10 cellular contexts compared by ENCODE assay signal in the genomic region with DNA sequence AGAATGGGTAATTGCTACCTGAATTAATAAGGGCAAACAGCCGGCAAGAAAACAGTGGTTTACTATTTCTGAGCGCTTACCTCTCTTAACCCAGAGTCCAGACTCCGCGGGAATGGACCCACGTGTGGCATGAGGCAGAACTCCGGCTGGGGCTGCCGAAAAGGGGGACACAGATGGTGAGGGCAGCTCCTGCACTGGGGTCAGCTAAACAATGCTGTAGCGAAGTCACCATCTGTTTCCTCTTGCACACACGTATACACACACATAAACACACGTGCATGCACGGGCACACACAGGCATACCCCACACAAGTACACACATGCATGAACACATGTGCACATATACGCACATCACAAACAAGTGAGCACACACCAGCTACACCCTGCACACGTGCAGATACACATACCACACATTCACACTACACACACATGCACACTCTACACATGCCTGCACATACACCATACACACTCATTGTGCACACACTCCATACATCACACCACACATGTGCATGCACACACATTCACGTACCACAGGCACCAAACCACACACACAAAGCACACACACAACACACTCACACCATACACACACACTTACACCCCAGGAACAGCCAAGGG.
DNase-seq lines count a peak whose midpoint lies in the region; ATAC-seq and TF ChIP-seq lines count a peak whose summit lies in the region.
"Had no signal": no experiment of that assay in that cellular context is flagged by ENCODE, and none has a peak within 500 bp of the region (broad histone marks: within the 10 kb centered on the region; RNA-seq: fewer than 3 reads in every experiment).

No MANE protein-coding gene starts in this region.

- no peaks in the 10 kb centered on the region for H4K20me1 ChIP-seq in SU-DHL-6 (ENCODE audit: low read depth, low read length)

- H3K9me3 Mint-ChIP-seq in activated T-cell treated with anti-CD3 and anti-CD28 coated beads, Interleukin-2, amount 50 U/mL, for 72 hours = no peaks in the 10 kb centered on the region

- H2AFZ ChIP-seq in SU-DHL-6 (ENCODE audit: low read depth, low read length, severe bottlenecking) = no peak overlapping the region

- H3K27me3 Mint-ChIP-seq in activated T-cell treated with anti-CD3 and anti-CD28 coated beads, Interleukin-2, amount 50 U/mL, for 72 hours (ENCODE audit: low read depth) = peaks cover 6% of the 10 kb centered on the region

- H3K27me3 ChIP-seq in SU-DHL-6 (ENCODE audit: low read length) (no peaks in the 10 kb centered on the region), suprapubic skin (no peaks in the 10 kb centered on the region)

- H3K36me3 Mint-ChIP-seq in activated T-cell treated with anti-CD3 and anti-CD28 coated beads, Interleukin-2, amount 50 U/mL, for 72 hours (ENCODE audit: insufficient read depth in 2 of 2) = no peaks in the 10 kb centered on the region

- H3K9me2 ChIP-seq in SU-DHL-6 (replicated peaks; ENCODE audit: insufficient read depth, low read length) = no peaks in the 10 kb centered on the region

- H3K4me2 ChIP-seq in SU-DHL-6 (ENCODE audit: low read depth, low read length, poor library complexity, severe bottlenecking) = peak overlapping the region; percentile 74

- WGBS in suprapubic skin = 72% methylated on average over 14 of the region's 14 CpGs

- no peak overlapping the region for H3K27ac Mint-ChIP-seq in activated T-cell treated with anti-CD3 and anti-CD28 coated beads, Interleukin-2, amount 50 U/mL, for 72 hours

- no peak for DNase-seq in activated T-cell treated with anti-CD3 and anti-CD28 coated beads, Interleukin-2, amount 50 U/mL, for 72 hours
- DNase-seq in activated T-cell treated with anti-CD3 and anti-CD28 coated beads for 4 hours = no peak
- DNase-seq in islet precursor cell = peak; percentile 48
- DNase-seq in suprapubic skin (ENCODE audit: low spot score in 2 of 2) = peak; percentile 55 to 58
- DNase-seq: NCI-H345 had no signal

- peak overlapping the region; percentile 2 to 67 for H3K4me3 Mint-ChIP-seq in activated T-cell treated with anti-CD3 and anti-CD28 coated beads, Interleukin-2, amount 50 U/mL, for 72 hours

- H3K36me3 ChIP-seq in SU-DHL-6 (ENCODE audit: low read length) (no peaks in the 10 kb centered on the region), suprapubic skin (no peaks in the 10 kb centered on the region)

- H3K9me3 ChIP-seq in SU-DHL-6 (ENCODE audit: insufficient read depth, low read length) = no peaks in the 10 kb centered on the region
- H3K9me3 ChIP-seq in suprapubic skin = no peaks in the 10 kb centered on the region

- H3F3A ChIP-seq in SU-DHL-6 (ENCODE audit: insufficient read depth) = peaks cover 31% of the 10 kb centered on the region

- H3K79me2 ChIP-seq in SU-DHL-6 (ENCODE audit: insufficient read depth, low read length) = no peaks in the 10 kb centered on the region

- H3K27ac ChIP-seq in SU-DHL-6 (ENCODE audit: low read depth, low read length) = peak overlapping the region; percentile 88
- H3K27ac ChIP-seq in suprapubic skin = no peak overlapping the region
- H3K27ac ChIP-seq: epithelial cell of prostate had no signal

- ATAC-seq in activated T-cell treated with anti-CD3 and anti-CD28 coated beads, Interleukin-2, amount 50 U/mL, for 72 hours (replicated peaks in 1 of 2) = no peak
- ATAC-seq in GM21515 (IDR thresholded peaks at IDR 0.05; ENCODE audit: unreplicated experiment) (no peak), GM18511 (IDR thresholded peaks at IDR 0.05; ENCODE audit: unreplicated experiment) (no peak), GM19324 (IDR thresholded peaks at IDR 0.05; ENCODE audit: low FRiP score, unreplicated experiment) (no peak)

- peak overlapping the region; percentile 47; the same call in 1 of the 2 replicates for H3K9ac ChIP-seq in SU-DHL-6 (ENCODE audit: low read length)

- H3K4me1 Mint-ChIP-seq in activated T-cell treated with anti-CD3 and anti-CD28 coated beads, Interleukin-2, amount 50 U/mL, for 72 hours (ENCODE audit: low read depth) = peaks cover 60% of the 10 kb centered on the region

- H3K4me3 ChIP-seq in SU-DHL-6 (ENCODE audit: insufficient read depth, low read length, poor library complexity, severe bottlenecking) (peak overlapping the region; percentile 5), suprapubic skin (no peak overlapping the region)

- H3K4me1 ChIP-seq in suprapubic skin = peaks cover 25% of the 10 kb centered on the region

- TF ChIP-seq CTCF in SU-DHL-6 (IDR thresholded peaks at IDR 0.05; ENCODE audit: insufficient read depth, low read length, poor library complexity, severe bottlenecking) (no peak), suprapubic skin (IDR thresholded peaks at IDR 0.05) (no peak)

- no peak for TF ChIP-seq EP300 in suprapubic skin (IDR thresholded peaks at IDR 0.05)

- TF ChIP-seq POLR2A in suprapubic skin (IDR thresholded peaks at IDR 0.05) = no peak

Comparison
In these comparisons a context has a peak if more than half of its experiments do, and no peak if none do; other contexts are left out.
1. DNase-seq: peak in islet precursor cell (single experiment) and suprapubic skin (2 of 2); none in activated T-cell treated with anti-CD3 and anti-CD28 coated beads, Interleukin-2, amount 50 U/mL, for 72 hours (0 of 2) and activated T-cell treated with anti-CD3 and anti-CD28 coated beads for 4 hours (single experiment).